ENCODE assay signal across 8 cellular contexts in genomic region chr10:18627452-18628018, GRCh38. TPM values are rescaled to one million over a fixed set of nuclear protein-coding genes. Genes with fewer than 3 reads are reported as not detected.
DNase-seq lines count a peak whose midpoint lies in the region.
"Not testable (repeated sequence)": the region's sequence is repeated elsewhere in the genome, so short reads cannot be mapped to it uniquely, and the experiment has no call there.

No MANE protein-coding gene starts in this region.

- peak overlapping the region; percentile 83 for H3K9ac ChIP-seq in iPS-20b (ENCODE audit: low read depth, low read length)

- DNase-seq in DMS153 (lab: John Stamatoyannopoulos, UW) (peak; percentile 43), NAMALWA (ENCODE audit: low spot score) (peak; percentile 53), SJSA1 (ENCODE audit: low read depth in 1 of 2, low spot score in 2 of 2) (peak; percentile 75 to 89), activated T-cell treated with anti-CD3 and anti-CD28 coated beads for 48 hours (ENCODE audit: low read depth) (peak; percentile 48), dermis blood vessel endothelial cell (peak; percentile 74), putamen (ENCODE audit: low spot score) (peak; percentile 20)
- DNase-seq in stimulated activated naive CD4-positive, alpha-beta T cell treated with Interleukin-2 at 50 U/mL for 16 hours (lab: John Stamatoyannopoulos, UW) = peak; percentile 53

- H3K4me3 ChIP-seq in SJSA1 (peak overlapping the region; percentile 47), iPS-20b (ENCODE audit: low read length) (peak overlapping the region; percentile 75)

- H3K36me3 ChIP-seq in SJSA1; iPS-20b (ENCODE audit: insufficient read depth, low read depth, low read length): not testable (repeated sequence)

- H3K27ac ChIP-seq in SJSA1 = peak overlapping the region; percentile 77
- H3K27ac ChIP-seq in iPS-20b (ENCODE audit: low read length) = not testable (repeated sequence)

- not testable (repeated sequence) for H3K4me1 ChIP-seq in SJSA1 (replicated peaks); iPS-20b (ENCODE audit: insufficient read depth, low read length)

- H3K9me3 ChIP-seq in SJSA1 (replicated peaks); iPS-20b (ENCODE audit: insufficient read depth, low read depth, low read length): not testable (repeated sequence)

- H3K27me3 ChIP-seq in SJSA1 (replicated peaks); iPS-20b (ENCODE audit: insufficient read depth, low read length): not testable (repeated sequence)

RNA-seq across cellular contexts. Expression of gene NSUN6, which starts 23.9 kb away (rescaled TPM):
- 3.2 and 8.4 TPM in 2 replicates for total RNA-seq in SJSA1 (2014; rRNA removed; shearing (Covaris generic))
- 3.6 and 7.3 TPM in 2 replicates for total RNA-seq in dermis blood vessel endothelial cell

RNA-seq across cellular contexts. Expression of gene ARL5B, which starts 31.7 kb away (rescaled TPM):
- 26.8 and 36.3 TPM in 2 replicates for total RNA-seq in SJSA1 (2014; rRNA removed; shearing (Covaris generic))
- total RNA-seq in dermis blood vessel endothelial cell = 22.8 and 23.0 TPM in 2 replicates

Comparison
In these comparisons a context has a peak if more than half of its experiments do, and no peak if none do; other contexts are left out.
1. DNase-seq: peak in every context shown above with its lines; median percentile 82 in SJSA1; 74 in dermis blood vessel endothelial cell; 53 in NAMALWA; 53 in stimulated activated naive CD4-positive, alpha-beta T cell treated with Interleukin-2 at 50 U/mL for 16 hours; 48 in activated T-cell treated with anti-CD3 and anti-CD28 coated beads for 48 hours; 43 in DMS153; 20 in putamen.